8 cellular contexts compared by ENCODE assay signal in genomic region chr17:83078378-83079339, GRCh38. TPM values are rescaled to one million over a fixed set of nuclear protein-coding genes. Genes with fewer than 3 reads are reported as not detected.
A peak's percentile ranks its signal among the peaks of the same experiment; 100 is the strongest.
DNase-seq lines count a peak whose midpoint lies in the region; ATAC-seq and TF ChIP-seq lines count a peak whose summit lies in the region.

No MANE protein-coding gene starts in this region.

- intact Hi-C loops in PC-3 (cut with micrococcal nuclease) (no loop called here), natural killer cell (cut with micrococcal nuclease) (no loop called here)

- 0 out of 2 replicates have a peak, but pooled peaks cover 6% of the 10 kb centered on the region for H3K27me3 ChIP-seq in PC-3 (ENCODE audit: low read length)

- H4K20me1 ChIP-seq in PC-3 (ENCODE audit: low read length): no peaks in the 10 kb centered on the region

- H3K27ac ChIP-seq in PC-3 (ENCODE audit: low read length): no peak overlapping the region

- no peak overlapping the region for H3K9ac ChIP-seq in PC-3 (ENCODE audit: low read length)

- ATAC-seq in PC-3 (peak; percentile 17), natural killer cell (no peak), HG03571 (IDR thresholded peaks at IDR 0.05; ENCODE audit: unreplicated experiment) (no peak), GM18909 (IDR thresholded peaks at IDR 0.05; ENCODE audit: poor library complexity, unreplicated experiment) (no peak)
- peak; percentile 1 for ATAC-seq in effector memory CD8-positive, alpha-beta T cell (replicated peaks)

- no peak for DNase-seq in GM12865 (ENCODE audit: low read depth)
- no peak for DNase-seq in PC-3
- no peak for DNase-seq in effector memory CD8-positive, alpha-beta T cell
- peak; percentile 31 for DNase-seq in natural killer cell
- no peak for DNase-seq in NCI-H524 treated with DMSO at 0.1 percent for 48 hours (lab: John Stamatoyannopoulos, UW)
- DNase-seq in NCI-H1436 treated with DMSO at 0.1 percent for 48 hours (lab: John Stamatoyannopoulos, UW): no peak

- no peaks in the 10 kb centered on the region for H3K27me3 Mint-ChIP-seq in effector memory CD8-positive, alpha-beta T cell
- H3K27me3 Mint-ChIP-seq in natural killer cell (ENCODE audit: low read depth in 2 of 2): no peaks in the 10 kb centered on the region

- POLR2A ChIA-PET in PC-3 (lab: Charles Lee; ENCODE audit: unreplicated experiment): interaction anchor here (0.6 kb wide), 1 partner anchor 195 kb away, joined by 3 read pairs; no protein-coding TSS in a partner anchor

- H3K36me3 Mint-ChIP-seq in effector memory CD8-positive, alpha-beta T cell (ENCODE audit: insufficient read depth): peaks cover 49% of the 10 kb centered on the region
- H3K36me3 Mint-ChIP-seq in natural killer cell: no peaks in the 10 kb centered on the region

- peak overlapping the region; percentile 91 for H3K4me2 ChIP-seq in PC-3 (ENCODE audit: low read length)

- CTCF ChIA-PET in PC-3 (lab: Charles Lee): no interaction called here

- no peaks in the 10 kb centered on the region for H3K9me3 ChIP-seq in PC-3 (ENCODE audit: low read length)

- TF ChIP-seq CTCF in GM12865 (IDR thresholded peaks at IDR 0.05; ENCODE audit: insufficient read depth, low read depth, low read length, missing control alignments) (no peak), PC-3 (conservative IDR thresholded peaks at IDR 0.05; ENCODE audit: low read depth, low read length) (no peak), natural killer cell (IDR thresholded peaks at IDR 0.05) (no peak)

- H3K27ac Mint-ChIP-seq in effector memory CD8-positive, alpha-beta T cell: no peak overlapping the region
- peak overlapping the region in 1 of 2 donors; percentile 57 for H3K27ac Mint-ChIP-seq in natural killer cell

- H3K79me2 ChIP-seq in PC-3 (ENCODE audit: low read length): 0 out of 2 replicates have a peak, but pooled peaks cover 10% of the 10 kb centered on the region

- H3K4me3 ChIP-seq in GM12865 (ENCODE audit: low read depth, low read length): peak overlapping the region; percentile 33; the same call in 1 of the 2 replicates
- peak overlapping the region; percentile 73 for H3K4me3 ChIP-seq in PC-3 (ENCODE audit: low read length)

- peak overlapping the region; percentile 67 for H2AFZ ChIP-seq in PC-3 (ENCODE audit: low read length)

- H3K9me2 ChIP-seq in PC-3 (replicated peaks; ENCODE audit: low read length): no peaks in the 10 kb centered on the region

- peak overlapping the region; percentile 62 for H3K4me3 Mint-ChIP-seq in effector memory CD8-positive, alpha-beta T cell
- peak overlapping the region; percentile 68 for H3K4me3 Mint-ChIP-seq in natural killer cell

- no peaks in the 10 kb centered on the region for H3K9me3 Mint-ChIP-seq in effector memory CD8-positive, alpha-beta T cell
- no peaks in the 10 kb centered on the region for H3K9me3 Mint-ChIP-seq in natural killer cell

- peaks cover 25% of the 10 kb centered on the region for H3K4me1 ChIP-seq in PC-3 (ENCODE audit: insufficient read depth, low read length)

- H3F3A ChIP-seq in PC-3 (ENCODE audit: low read length, unreplicated experiment): no peaks in the 10 kb centered on the region

- BruUV-seq in PC-3 (replicated peaks; lab: Mats Ljungman, UMichigan): no TSS peak

- peaks cover 23 to 30% of the 10 kb centered on the region in 2 donors for H3K4me1 Mint-ChIP-seq in effector memory CD8-positive, alpha-beta T cell (ENCODE audit: low read depth in 2 of 2)
- peaks cover 22 to 30% of the 10 kb centered on the region in 2 donors for H3K4me1 Mint-ChIP-seq in natural killer cell

- no peaks in the 10 kb centered on the region for H3K36me3 ChIP-seq in PC-3 (ENCODE audit: low read depth, low read length)

RNA-seq across cellular contexts. Expression of gene METRNL, which starts 0.8 kb away (rescaled TPM):
- total RNA-seq in PC-3 (2014; rRNA removed) (30.6 and 38.5 TPM in 2 replicates), natural killer cell (100 to 1,000 TPM; 227 to 390 (median 325) TPM)

Comparison
In these comparisons a context has a peak if more than half of its experiments do, and no peak if none do; other contexts are left out.
1. ATAC-seq: peak in PC-3 (single experiment) and effector memory CD8-positive, alpha-beta T cell (single experiment); none in natural killer cell (0 of 3), HG03571 (single experiment) and GM18909 (single experiment).